ENCODE assay signal across 16 cellular contexts in genomic region chr16:65834680-65835079, GRCh38.
A peak's percentile ranks its signal among the peaks of the same experiment; 100 is the strongest.
DNase-seq lines count a peak whose midpoint lies in the region; ATAC-seq lines count a peak whose summit lies in the region.
"Had no signal": no experiment of that assay in that cellular context is flagged by ENCODE, and none has a peak within 500 bp of the region (broad histone marks: within the 10 kb centered on the region; RNA-seq: fewer than 3 reads in every experiment).

No MANE protein-coding gene starts in this region.

- H3K9me3 ChIP-seq in SK-N-MC (ENCODE audit: low read depth, low read length) (no peaks in the 10 kb centered on the region), SJCRH30 (replicated peaks) (no peaks in the 10 kb centered on the region)
- H3K9me3 ChIP-seq: Caco-2 had no signal

- peak overlapping the region; percentile 47 for H3K9ac ChIP-seq in SK-N-MC (ENCODE audit: insufficient read length)
- H3K9ac ChIP-seq: BLaER1 treated with 17β-estradiol and CSF1 and Interleukin-3, amounts not matched to agents 10 nM and 100 nM had no signal

- H3K27ac ChIP-seq in SK-N-MC (peak overlapping the region; percentile 100), SJCRH30 (no peak overlapping the region)
- H3K27ac ChIP-seq: C4-2B had no signal

- H3K4me3 ChIP-seq in SK-N-MC (no peak overlapping the region), SJCRH30 (no peak overlapping the region)
- H3K4me3 ChIP-seq: BLaER1 treated with 17β-estradiol and CSF1 and Interleukin-3, amounts not matched to agents 10 nM and 100 nM had no signal

- H3K36me3 ChIP-seq in SK-N-MC (ENCODE audit: insufficient read depth, low read length) = no peaks in the 10 kb centered on the region
- no peaks in the 10 kb centered on the region for H3K36me3 ChIP-seq in SJCRH30
- H3K36me3 ChIP-seq: BLaER1 treated with 17β-estradiol and CSF1 and Interleukin-3, amounts not matched to agents 10 nM and 100 nM had no signal

- ATAC-seq in esophagus mucosa = peak; percentile 80
- ATAC-seq: CD8-positive, alpha-beta T cell had no signal

- no peaks in the 10 kb centered on the region for H3K27me3 ChIP-seq in SJCRH30
- H3K27me3 ChIP-seq: BLaER1 treated with 17β-estradiol and CSF1 and Interleukin-3, amounts not matched to agents 10 nM and 100 nM had no signal

- DNase-seq in NCI-H748 (lab: John Stamatoyannopoulos, UW; ENCODE audit: unreplicated experiment) = peak; percentile 42
- no peak for DNase-seq in NCI-H748 treated with DMSO at 0.1 percent for 48 hours (lab: John Stamatoyannopoulos, UW)
- DNase-seq in SK-N-MC (ENCODE audit: low read depth, low spot score) = no peak
- DNase-seq in NCI-H2227 treated with DMSO at 0.1 percent for 48 hours (lab: John Stamatoyannopoulos, UW) = no peak
- DNase-seq in SJCRH30 = no peak
- DNase-seq: 8988T; AML-193; Caco-2; Calu3; CD4-positive, alpha-beta T cell; CD8-positive, alpha-beta T cell; DMS79 treated with DMSO at 0.1 percent for 48 hours; GF-D8 had no signal

- H3K4me1 ChIP-seq in SJCRH30 = peaks cover 8% of the 10 kb centered on the region; the same call in 1 of the 2 replicates
- H3K4me1 ChIP-seq: Caco-2 had no signal
